In genomic region chr2:26238301-26238958, GRCh38 we compare ENCODE assay signal across 18 cellular contexts. TPM values are rescaled to one million over a fixed set of nuclear protein-coding genes. Genes with fewer than 3 reads are reported as not detected.
DNase-seq lines count a peak whose midpoint lies in the region; TF ChIP-seq lines count a peak whose summit lies in the region.
"Had no signal": no experiment of that assay in that cellular context is flagged by ENCODE, and none has a peak within 500 bp of the region (broad histone marks: within the 10 kb centered on the region; RNA-seq: fewer than 3 reads in every experiment).

No MANE protein-coding gene starts in this region.

- H3K4me3 Mint-ChIP-seq in Calu3 (ENCODE audit: low read depth, unreplicated experiment) = no peak overlapping the region
- H3K4me3 Mint-ChIP-seq: activated CD8-positive, alpha-beta T cell treated with anti-CD3 and anti-CD28 coated beads for 36 hours; activated naive CD8-positive, alpha-beta T cell treated with anti-CD3 and anti-CD28 coated beads, Interleukin-2, amount 10 ng/mL, durations not matched to agents 7 days and 5 days; activated T-cell treated with anti-CD3 and anti-CD28 coated beads, Interleukin-2, amount 50 U/mL, for 4 hours; HFFc6 had no signal

- no peak for TF ChIP-seq POLR2A in prostate gland (IDR thresholded peaks at IDR 0.05)

- no peak overlapping the region for H3K9ac ChIP-seq in liver (ENCODE audit: low read depth in 1 of 2, low read length in 2 of 2)

- H3K4me1 ChIP-seq in liver (ENCODE audit: control insufficient read depth in 4 of 4, insufficient read depth in 4 of 4, low read length in 3 of 4) (peaks cover 8 to 48% (median 41%) of the 10 kb centered on the region in 4 donors), prostate gland (replicated peaks) (no peaks in the 10 kb centered on the region)

- DNase-seq in AML-193 (lab: John Stamatoyannopoulos, UW) (peak; percentile 67 to 78), M059J (ENCODE audit: low read depth) (peak; percentile 15), choroid plexus epithelial cell (ENCODE audit: low read depth) (peak; percentile 65), dorsolateral prefrontal cortex (no peak), Calu3 (no peak), prostate gland (ENCODE audit: low spot score) (no peak)
- no peak for DNase-seq in activated effector memory CD4-positive, alpha-beta T cell treated with anti-CD3 and anti-CD28 coated beads, Interleukin-2, amount 50 U/mL, for 16 hours
- DNase-seq: activated CD8-positive, alpha-beta T cell treated with anti-CD3 and anti-CD28 coated beads for 36 hours; activated naive CD8-positive, alpha-beta T cell treated with anti-CD3 and anti-CD28 coated beads, Interleukin-2, amount 10 ng/mL, durations not matched to agents 7 days and 5 days; activated T-cell treated with anti-CD3 and anti-CD28 coated beads, Interleukin-2, amount 50 U/mL, for 4 hours; COR-L47; foreskin keratinocyte; HFFc6; ovary; stimulated activated CD4-positive, alpha-beta T cell treated with anti-CD3 and anti-CD28 coated beads, Interleukin-4, amount 100 ng/mL, for 1 hour had no signal

- no peaks in the 10 kb centered on the region for H3K9me3 ChIP-seq in liver (ENCODE audit: control insufficient read depth in 4 of 4, low read length in 3 of 4)
- no peaks in the 10 kb centered on the region for H3K9me3 ChIP-seq in prostate gland
- H3K9me3 ChIP-seq: ovary had no signal

- TF ChIP-seq RAD21 in liver (IDR thresholded peaks at IDR 0.05) = peak; percentile 18 to 51

- H3K4me1 Mint-ChIP-seq in Calu3 (ENCODE audit: low read depth, unreplicated experiment) = peaks cover 27% of the 10 kb centered on the region

- intact Hi-C loops in dorsolateral prefrontal cortex (cut with DNase I) (no loop called here), Calu3 (cut with micrococcal nuclease; ENCODE audit: unreplicated experiment) (no loop called here), prostate gland (cut with DNase I) (no loop called here)

- H3K9me3 Mint-ChIP-seq in Calu3 (ENCODE audit: low read depth, unreplicated experiment) = no peaks in the 10 kb centered on the region
- H3K9me3 Mint-ChIP-seq: activated CD8-positive, alpha-beta T cell treated with anti-CD3 and anti-CD28 coated beads for 36 hours; activated naive CD8-positive, alpha-beta T cell treated with anti-CD3 and anti-CD28 coated beads, Interleukin-2, amount 10 ng/mL, durations not matched to agents 7 days and 5 days; activated T-cell treated with anti-CD3 and anti-CD28 coated beads, Interleukin-2, amount 50 U/mL, for 4 hours; HFFc6 had no signal

- BruUV-seq in Calu3 (replicated peaks; lab: Mats Ljungman, UMichigan) = no TSS peak

- 65% methylated on average over 4 of the region's 4 CpGs for WGBS in liver
- WGBS in prostate gland = 93% methylated on average over 4 of the region's 4 CpGs

- H3K36me3 ChIP-seq in liver (ENCODE audit: control insufficient read depth in 4 of 4, insufficient read depth in 3 of 4, low read depth in 1 of 4, low read length in 3 of 4) (peaks cover 6 to 37% (median 33%) of the 10 kb centered on the region in 4 donors), prostate gland (peaks cover 0 to 3% of the 10 kb centered on the region in 2 donors)
- H3K36me3 ChIP-seq: ovary had no signal

- no peak overlapping the region for H3K4me3 ChIP-seq in choroid plexus epithelial cell (ENCODE audit: low read depth, low read length)
- H3K4me3 ChIP-seq in liver (ENCODE audit: low read depth in 1 of 3, low read length in 3 of 3) = no peak overlapping the region
- H3K4me3 ChIP-seq in dorsolateral prefrontal cortex = no peak overlapping the region
- H3K4me3 ChIP-seq in prostate gland = no peak overlapping the region
- H3K4me3 ChIP-seq: cardiac muscle cell, ovary had no signal

- no peak for TF ChIP-seq CTCF in choroid plexus epithelial cell (conservative IDR thresholded peaks at IDR 0.05; ENCODE audit: low read depth, low read length)
- no peak for TF ChIP-seq CTCF in liver (IDR thresholded peaks at IDR 0.05; ENCODE audit: low read depth, low read length, missing input control)
- TF ChIP-seq CTCF in dorsolateral prefrontal cortex (IDR thresholded peaks at IDR 0.05 in 54 of 56, conservative IDR thresholded peaks at IDR 0.05 in 2 of 56; ENCODE audit: low read depth in 1 of 56, partially characterized antibody in 56 of 56) = no peak
- no peak for TF ChIP-seq CTCF in Calu3 (IDR thresholded peaks at IDR 0.05; ENCODE audit: unreplicated experiment)
- no peak for TF ChIP-seq CTCF in prostate gland (IDR thresholded peaks at IDR 0.05)

- H3K27me3 Mint-ChIP-seq in Calu3 (ENCODE audit: unreplicated experiment) = no peaks in the 10 kb centered on the region
- H3K27me3 Mint-ChIP-seq: activated CD8-positive, alpha-beta T cell treated with anti-CD3 and anti-CD28 coated beads for 36 hours; activated naive CD8-positive, alpha-beta T cell treated with anti-CD3 and anti-CD28 coated beads, Interleukin-2, amount 10 ng/mL, durations not matched to agents 7 days and 5 days had no signal

- H3K27ac ChIP-seq in liver (ENCODE audit: low read depth in 1 of 2, low read length in 2 of 2) = no peak overlapping the region
- peak overlapping the region in 3 of 59 donors; percentile 6 to 30 (median 22) for H3K27ac ChIP-seq in dorsolateral prefrontal cortex
- H3K27ac ChIP-seq in prostate gland = no peak overlapping the region
- H3K27ac ChIP-seq: cardiac muscle cell, foreskin keratinocyte, ovary, VCaP had no signal

- CTCF ChIA-PET in Calu3 (lab: Charles Lee) = no interaction called here

- no peak overlapping the region for H3K27ac Mint-ChIP-seq in Calu3 (ENCODE audit: unreplicated experiment)
- H3K27ac Mint-ChIP-seq: HFFc6 had no signal

- H3K36me3 Mint-ChIP-seq in Calu3 (ENCODE audit: insufficient read depth, unreplicated experiment) = peaks cover 29% of the 10 kb centered on the region

- H3K27me3 ChIP-seq in liver (ENCODE audit: control insufficient read depth in 4 of 4, insufficient read depth in 4 of 4, low read length in 3 of 4) (no peaks in the 10 kb centered on the region), dorsolateral prefrontal cortex (no peaks in the 10 kb centered on the region), prostate gland (replicated peaks; ENCODE audit: insufficient read depth) (no peaks in the 10 kb centered on the region)
- H3K27me3 ChIP-seq: cardiac muscle cell, foreskin keratinocyte, ovary had no signal

TF ChIP-seq in liver, 16 proteins besides CTCF, POLR2A, EP300 and RAD21:
- TF ChIP-seq FOXA1 (IDR thresholded peaks at IDR 0.05) (peak; percentile 79), HNF4A (conservative IDR thresholded peaks at IDR 0.05) (peak; percentile 34 to 53), GABPA (IDR thresholded peaks at IDR 0.05 in 1 of 2, conservative IDR thresholded peaks at IDR 0.05 in 1 of 2) (no peak), FOXA2 (IDR thresholded peaks at IDR 0.05) (peak; percentile 86), SP1 (IDR thresholded peaks at IDR 0.05) (no peak), EGR1 (IDR thresholded peaks at IDR 0.05; ENCODE audit: low read depth in 2 of 2) (no peak), RXRA (IDR thresholded peaks at IDR 0.05) (peak; percentile 85 to 86), NR2F2 (IDR thresholded peaks at IDR 0.05) (no peak), YY1 (IDR thresholded peaks at IDR 0.05) (peak; percentile 23), JUND (IDR thresholded peaks at IDR 0.05) (no peak), TAF1 (conservative IDR thresholded peaks at IDR 0.05) (no peak)
- TF ChIP-seq, protein P1, sequence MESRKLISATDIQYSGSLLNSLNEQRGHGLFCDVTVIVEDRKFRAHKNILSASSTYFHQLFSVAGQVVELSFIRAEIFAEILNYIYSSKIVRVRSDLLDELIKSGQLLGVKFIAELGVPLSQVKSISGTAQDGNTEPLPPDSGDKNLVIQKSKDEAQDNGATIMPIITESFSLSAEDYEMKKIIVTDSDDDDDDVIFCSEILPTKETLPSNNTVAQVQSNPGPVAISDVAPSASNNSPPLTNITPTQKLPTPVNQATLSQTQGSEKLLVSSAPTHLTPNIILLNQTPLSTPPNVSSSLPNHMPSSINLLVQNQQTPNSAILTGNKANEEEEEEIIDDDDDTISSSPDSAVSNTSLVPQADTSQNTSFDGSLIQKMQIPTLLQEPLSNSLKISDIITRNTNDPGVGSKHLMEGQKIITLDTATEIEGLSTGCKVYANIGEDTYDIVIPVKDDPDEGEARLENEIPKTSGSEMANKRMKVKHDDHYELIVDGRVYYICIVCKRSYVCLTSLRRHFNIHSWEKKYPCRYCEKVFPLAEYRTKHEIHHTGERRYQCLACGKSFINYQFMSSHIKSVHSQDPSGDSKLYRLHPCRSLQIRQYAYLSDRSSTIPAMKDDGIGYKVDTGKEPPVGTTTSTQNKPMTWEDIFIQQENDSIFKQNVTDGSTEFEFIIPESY (IDR thresholded peaks at IDR 0.05) = no peak

RNA-seq across cellular contexts. Expression of gene HADHA, which starts 6.0 kb away (rescaled TPM):
- 81.8 and 98.4 TPM in 2 replicates for total RNA-seq in M059J (2014; rRNA removed; shearing (Covaris generic))
- total RNA-seq in liver (100 to 1,000 TPM; 101 to 276 TPM), dorsolateral prefrontal cortex (100 to 1,000 TPM in 4 of 120 experiments, 10 to 100 TPM in 116; 61.1 to 107 (median 75.0) TPM), Calu3 (2022) (127 TPM in 2 replicates), prostate gland (100 to 1,000 TPM in 1 of 2 donors, 10 to 100 TPM in 1; 96.6 to 107 TPM)
- polyA plus RNA-seq in liver = 100 to 1,000 TPM; 126 to 191 TPM

RNA-seq across cellular contexts. Expression of gene HADHB, which starts 6.3 kb away (rescaled TPM):
- 55.6 and 83.1 TPM in 2 replicates for total RNA-seq in M059J (2014; rRNA removed; shearing (Covaris generic))
- total RNA-seq in liver = 100 to 1,000 TPM; 103 to 255 TPM
- 100 to 1,000 TPM; 266 to 284 TPM for polyA plus RNA-seq in liver
- 100 to 1,000 TPM in 98 of 120 experiments, 10 to 100 TPM in 22; 74.8 to 225 (median 119) TPM for total RNA-seq in dorsolateral prefrontal cortex
- total RNA-seq in Calu3 (2022) = 78.3 and 84.4 TPM in 2 replicates
- 100 to 1,000 TPM; 119 to 130 TPM for total RNA-seq in prostate gland

Comparison
In these comparisons a context has a peak if more than half of its experiments do, and no peak if none do; other contexts are left out.
1. DNase-seq: peak in AML-193 (2 of 2), M059J (single experiment) and choroid plexus epithelial cell (single experiment); none in activated effector memory CD4-positive, alpha-beta T cell treated with anti-CD3 and anti-CD28 coated beads, Interleukin-2, amount 50 U/mL, for 16 hours (single experiment), dorsolateral prefrontal cortex (0 of 10), Calu3 (single experiment) and prostate gland (single experiment).